Comparison of ENCODE assay signal across 9 cellular contexts in the genomic region with DNA sequence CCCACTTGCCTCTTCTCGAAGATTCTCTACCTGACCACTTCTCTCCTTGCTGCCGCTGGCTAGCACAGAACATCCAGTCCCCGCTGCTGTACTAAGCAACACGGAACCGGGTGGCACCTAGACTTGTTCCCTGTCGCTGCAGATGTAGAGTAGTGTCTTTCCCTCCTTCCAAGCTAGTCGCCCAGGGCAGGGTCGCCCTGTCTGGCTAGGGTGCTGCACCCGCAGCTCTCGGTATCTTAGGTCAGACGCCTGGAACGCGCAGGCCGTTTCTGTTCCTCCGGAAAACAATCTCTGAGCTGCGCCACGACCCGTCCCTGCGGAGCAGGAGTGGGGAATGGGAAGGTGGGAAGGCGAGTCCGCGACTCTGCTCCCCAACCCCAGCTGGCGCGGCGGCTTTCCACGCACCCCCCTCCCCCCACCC. TPM values are rescaled to one million over a fixed set of nuclear protein-coding genes. Genes with fewer than 3 reads are reported as not detected.
DNase-seq lines count a peak whose midpoint lies in the region; FAIRE-seq and TF ChIP-seq lines count a peak whose summit lies in the region.
"Had no signal": no experiment of that assay in that cellular context is flagged by ENCODE, and none has a peak within 500 bp of the region (broad histone marks: within the 10 kb centered on the region; RNA-seq: fewer than 3 reads in every experiment).

No MANE protein-coding gene starts in this region.

- peak overlapping the region; percentile 79 for H2AFZ ChIP-seq in endothelial cell of umbilical vein (ENCODE audit: low read depth, low read length)

- H3K36me3 ChIP-seq in SJSA1, result peaks cover 29% of the 10 kb centered on the region
- H3K36me3 ChIP-seq in endothelial cell of umbilical vein (ENCODE audit: control insufficient read depth in 2 of 2, extremely low read depth in 1 of 2, insufficient read depth in 2 of 2, low read length in 2 of 2), result peaks cover 0 to 2% of the 10 kb centered on the region in 2 experiments

- peak overlapping the region; percentile 87 for H3K4me3 Mint-ChIP-seq in nephron progenitor cell

- no peaks in the 10 kb centered on the region for H3K27me3 ChIP-seq in SJSA1 (replicated peaks)
- H3K27me3 ChIP-seq in endothelial cell of umbilical vein (ENCODE audit: control insufficient read depth in 2 of 2, insufficient read depth in 2 of 2, low read length in 2 of 2), result no peaks in the 10 kb centered on the region

- intact Hi-C loops in endothelial cell of umbilical vein (cut with micrococcal nuclease), result loop anchor here (2.0 kb wide), 1 partner anchor 20 kb away; no protein-coding TSS in a partner anchor

- dilution Hi-C loops in endothelial cell of umbilical vein (cut with MboI; ENCODE audit: extremely low pct_ligation_motif_present, low sequenced_read_pairs), result no loop called here

- CTCF ChIA-PET in endothelial cell of umbilical vein (lab: Charles Lee), result interaction anchor here (0.6 to 2.9 kb wide), 23 partner anchors 8 to 279 kb away, joined by 3 to 34 read pairs (median 7); partner anchors contain the start of genes IMP3, MAN2C1, PTPN9 and SIN3A

- no peak for TF ChIP-seq CTCF in endothelial cell of umbilical vein (IDR thresholded peaks at IDR 0.05; ENCODE audit: extremely low read depth in 1 of 2, insufficient read depth in 1 of 2, low read depth in 1 of 2, low read length in 2 of 2)
- TF ChIP-seq CTCF in nephron progenitor cell (IDR thresholded peaks at IDR 0.05), result no peak

- H3K9me3 ChIP-seq in SJSA1 (replicated peaks) (no peaks in the 10 kb centered on the region), endothelial cell of umbilical vein (replicated peaks; ENCODE audit: control insufficient read depth, insufficient read depth, low read length) (no peaks in the 10 kb centered on the region)

- H3K27ac ChIP-seq in SJSA1 (peak overlapping the region; percentile 49), endothelial cell of umbilical vein (ENCODE audit: insufficient read depth, low read depth, low read length) (peak overlapping the region; percentile 37)

- H3K27ac Mint-ChIP-seq in nephron progenitor cell, result no peak overlapping the region

- H4K20me1 ChIP-seq in endothelial cell of umbilical vein (replicated peaks; ENCODE audit: control insufficient read depth, extremely low read depth, insufficient read depth, low read length), result no peaks in the 10 kb centered on the region

- H3K36me3 Mint-ChIP-seq in nephron progenitor cell (ENCODE audit: low read depth), result peaks cover 23% of the 10 kb centered on the region

- H3K9ac ChIP-seq in endothelial cell of umbilical vein (replicated peaks; ENCODE audit: extremely low read depth, insufficient read depth, low read length), result peak overlapping the region; percentile 67

- H3K9me3 Mint-ChIP-seq in nephron progenitor cell, result no peaks in the 10 kb centered on the region

- peak overlapping the region; percentile 88 for H3K4me3 ChIP-seq in SJSA1
- H3K4me3 ChIP-seq in endothelial cell of umbilical vein (replicated peaks in 1 of 3; ENCODE audit: insufficient read depth in 1 of 3, low read depth in 1 of 3, low read length in 3 of 3), result peak overlapping the region; percentile 53 to 72 (median 64)

- H3K79me2 ChIP-seq in endothelial cell of umbilical vein (ENCODE audit: control insufficient read depth, insufficient read depth, low read length), result peaks cover 3% of the 10 kb centered on the region

- FAIRE-seq in endothelial cell of umbilical vein (lab: Jason Lieb, UNC), result no peak
- FAIRE-seq: G401.6 had no signal

- POLR2A ChIA-PET in endothelial cell of umbilical vein (lab: Charles Lee), result interaction anchor here (1.1 kb wide), 1 partner anchor 9 kb away, joined by 3 read pairs; no protein-coding TSS in a partner anchor

- H3K4me1 Mint-ChIP-seq in nephron progenitor cell, result peaks cover 57% of the 10 kb centered on the region

- no TSS peak for BruUV-seq in endothelial cell of umbilical vein (replicated peaks; lab: Mats Ljungman, UMichigan)

- no peak for TF ChIP-seq POLR2A in endothelial cell of umbilical vein (IDR thresholded peaks at IDR 0.05; ENCODE audit: low read depth, low read length)

- peaks cover 23% of the 10 kb centered on the region for H3K27me3 Mint-ChIP-seq in nephron progenitor cell (ENCODE audit: low read depth, poor library complexity)

- H3K4me2 ChIP-seq in endothelial cell of umbilical vein (ENCODE audit: insufficient read depth, low read length), result peak overlapping the region; percentile 78

- H3K9me1 ChIP-seq in endothelial cell of umbilical vein (replicated peaks; ENCODE audit: control insufficient read depth, extremely low read depth, insufficient read depth, low read length), result no peaks in the 10 kb centered on the region

- peaks cover 44% of the 10 kb centered on the region for H3K4me1 ChIP-seq in SJSA1 (replicated peaks)
- H3K4me1 ChIP-seq in endothelial cell of umbilical vein (ENCODE audit: control insufficient read depth, extremely low read depth, insufficient read depth, low read length), result peaks cover 29% of the 10 kb centered on the region

- DNase-seq in NCI-H82 (lab: John Stamatoyannopoulos, UW) (peak; percentile 52), NCI-H82 treated with DMSO at 0.1 percent for 48 hours (lab: John Stamatoyannopoulos, UW; ENCODE audit: unreplicated experiment) (no peak), SJSA1 (ENCODE audit: low read depth in 1 of 2, low spot score in 2 of 2) (peak in 1 of 2 experiments; percentile 34), endothelial cell of umbilical vein (ENCODE audit: low read depth, low spot score) (no peak), nephron progenitor cell (peak; percentile 37), NOMO-1 (lab: John Stamatoyannopoulos, UW; ENCODE audit: unreplicated experiment in 2 of 2) (no peak), KG1 (lab: John Stamatoyannopoulos, UW) (no peak), SKM-1 (lab: John Stamatoyannopoulos, UW; ENCODE audit: unreplicated experiment) (no peak)

TF ChIP-seq in endothelial cell of umbilical vein, 7 proteins besides CTCF, POLR2A, EP300 and RAD21:
- no peak for TF ChIP-seq FOS (IDR thresholded peaks at IDR 0.05; ENCODE audit: borderline replicate concordance, insufficient read depth, low read length)
- no peak for TF ChIP-seq GATA2 (IDR thresholded peaks at IDR 0.05; ENCODE audit: insufficient read depth, insufficient read length, low read depth, low read length)
- TF ChIP-seq, protein P1, sequence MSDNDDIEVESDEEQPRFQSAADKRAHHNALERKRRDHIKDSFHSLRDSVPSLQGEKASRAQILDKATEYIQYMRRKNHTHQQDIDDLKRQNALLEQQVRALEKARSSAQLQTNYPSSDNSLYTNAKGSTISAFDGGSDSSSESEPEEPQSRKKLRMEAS (IDR thresholded peaks at IDR 0.05; ENCODE audit: insufficient read depth, insufficient read length), result no peak
- TF ChIP-seq EZH2 (IDR thresholded peaks at IDR 0.05; ENCODE audit: borderline replicate concordance, low read depth, low read length, severe bottlenecking), result no peak
- TF ChIP-seq MYC (IDR thresholded peaks at IDR 0.05; ENCODE audit: low read depth, low read length), result no peak
- no peak for TF ChIP-seq JUN (IDR thresholded peaks at IDR 0.05; ENCODE audit: borderline replicate concordance, insufficient read depth, insufficient read length, low read depth)
- no peak for TF ChIP-seq POLR2AphosphoS5 (IDR thresholded peaks at IDR 0.05; ENCODE audit: insufficient read depth, low read depth, low read length)

RNA-seq across cellular contexts. Expression of gene SNX33, which starts 0.8 kb away (rescaled TPM):
- total RNA-seq in SJSA1 (2014; rRNA removed; shearing (Covaris generic)), result 4.8 and 6.1 TPM in 2 replicates
- 10.6 and 12.6 TPM in 2 replicates for total RNA-seq in endothelial cell of umbilical vein
- polyA plus RNA-seq in endothelial cell of umbilical vein, result 7.9 and 9.7 TPM in 2 replicates
- 7.6 and 8.1 TPM in 2 replicates for polyA plus RNA-seq in endothelial cell of umbilical vein (2011; cell fraction: cytosol; rRNA removed)
- polyA plus RNA-seq in endothelial cell of umbilical vein (2011; cell fraction: nucleus; rRNA removed), result 12.6 and 13.7 TPM in 2 replicates
- 8.2 and 10.6 TPM in 2 replicates for polyA plus RNA-seq in endothelial cell of umbilical vein (2012)
- 15.7 and 18.5 TPM in 2 replicates for polyA minus RNA-seq in endothelial cell of umbilical vein
- polyA minus RNA-seq in endothelial cell of umbilical vein (2011; cell fraction: cytosol; rRNA and poly(A)+ RNA removed), result 9.4 TPM
- 8.1 and 12.2 TPM in 2 replicates for polyA minus RNA-seq in endothelial cell of umbilical vein (2011; cell fraction: nucleus; rRNA and poly(A)+ RNA removed)

RNA-seq across cellular contexts. Expression of gene IMP3, which starts 6.9 kb away (rescaled TPM):
- 85.3 and 101 TPM in 2 replicates for total RNA-seq in SJSA1 (2014; rRNA removed; shearing (Covaris generic))
- 35.5 and 41.3 TPM in 2 replicates for total RNA-seq in endothelial cell of umbilical vein
- 64.0 and 74.4 TPM in 2 replicates for polyA plus RNA-seq in endothelial cell of umbilical vein
- polyA plus RNA-seq in endothelial cell of umbilical vein (2011; cell fraction: cytosol; rRNA removed), result 38.1 and 38.8 TPM in 2 replicates
- polyA plus RNA-seq in endothelial cell of umbilical vein (2011; cell fraction: nucleus; rRNA removed), result 15.5 and 17.6 TPM in 2 replicates
- 25.5 and 32.4 TPM in 2 replicates for polyA plus RNA-seq in endothelial cell of umbilical vein (2012)
- polyA minus RNA-seq in endothelial cell of umbilical vein, result 11.1 and 14.6 TPM in 2 replicates
- 71.5 TPM for polyA minus RNA-seq in endothelial cell of umbilical vein (2011; cell fraction: cytosol; rRNA and poly(A)+ RNA removed)
- 6.0 and 9.5 TPM in 2 replicates for polyA minus RNA-seq in endothelial cell of umbilical vein (2011; cell fraction: nucleus; rRNA and poly(A)+ RNA removed)

RNA-seq across cellular contexts. Expression of gene SNUPN, which starts 21.4 kb away (rescaled TPM):
- total RNA-seq in SJSA1 (2014; rRNA removed; shearing (Covaris generic)), result 26.0 and 31.7 TPM in 2 replicates
- 19.3 and 25.1 TPM in 2 replicates for total RNA-seq in endothelial cell of umbilical vein
- polyA plus RNA-seq in endothelial cell of umbilical vein, result 11.7 and 13.2 TPM in 2 replicates
- 18.9 and 19.0 TPM in 2 replicates for polyA plus RNA-seq in endothelial cell of umbilical vein (2011; cell fraction: cytosol; rRNA removed)
- polyA plus RNA-seq in endothelial cell of umbilical vein (2011; cell fraction: nucleus; rRNA removed), result 13.6 and 16.3 TPM in 2 replicates
- polyA plus RNA-seq in endothelial cell of umbilical vein (2012), result 19.1 and 22.1 TPM in 2 replicates
- polyA minus RNA-seq in endothelial cell of umbilical vein, result 14.6 and 14.7 TPM in 2 replicates
- polyA minus RNA-seq in endothelial cell of umbilical vein (2011; cell fraction: cytosol; rRNA and poly(A)+ RNA removed), result 15.8 TPM
- 6.0 and 9.0 TPM in 2 replicates for polyA minus RNA-seq in endothelial cell of umbilical vein (2011; cell fraction: nucleus; rRNA and poly(A)+ RNA removed)

Comparison
In these comparisons a context has a peak if more than half of its experiments do, and no peak if none do; other contexts are left out.
1. DNase-seq: peak in NCI-H82 (single experiment) and nephron progenitor cell (single experiment); none in NCI-H82 treated with DMSO at 0.1 percent for 48 hours (single experiment), endothelial cell of umbilical vein (single experiment), NOMO-1 (0 of 2), KG1 (single experiment) and SKM-1 (single experiment).